In the genomic region with DNA sequence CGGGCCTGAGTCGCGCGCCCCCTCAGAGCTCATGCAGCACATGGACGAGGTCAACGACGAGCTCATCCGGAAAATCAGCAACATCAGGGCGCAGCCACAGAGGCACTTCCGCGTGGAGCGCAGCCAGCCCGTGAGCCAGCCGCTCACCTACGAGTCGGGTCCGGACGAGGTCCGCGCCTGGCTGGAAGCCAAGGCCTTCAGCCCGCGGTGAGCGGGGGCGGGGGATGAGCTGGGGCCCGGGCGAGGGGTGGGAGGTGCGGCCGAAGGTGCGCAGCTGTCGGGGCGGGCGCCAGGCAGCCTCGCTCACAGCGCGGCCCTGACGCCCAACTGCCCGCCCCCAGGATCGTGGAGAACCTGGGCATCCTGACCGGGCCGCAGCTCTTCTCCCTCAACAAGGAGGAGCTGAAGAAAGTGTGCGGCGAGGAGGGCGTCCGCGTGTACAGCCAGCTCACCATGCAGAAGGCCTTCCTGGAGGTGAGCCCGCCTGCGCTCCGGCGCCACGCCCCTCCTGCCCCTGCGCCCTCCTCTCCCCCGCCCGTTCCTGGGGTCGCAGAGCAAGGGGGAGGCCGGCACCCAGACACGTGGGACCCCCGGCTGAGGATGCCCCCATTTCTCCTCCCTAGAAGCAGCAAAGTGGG, we compare ENCODE assay signal across 6 cellular contexts. TPM values are rescaled to one million over a fixed set of nuclear protein-coding genes. Genes with fewer than 3 reads are reported as not detected.
DNase-seq lines count a peak whose midpoint lies in the region; ATAC-seq lines count a peak whose summit lies in the region.

No MANE protein-coding gene starts in this region.

- H3K36me3 Mint-ChIP-seq in activated T-cell treated with anti-CD3 and anti-CD28 coated beads, Interleukin-2, amount 50 U/mL, for 72 hours (ENCODE audit: insufficient read depth in 2 of 2): peaks cover 0 to 2% of the 10 kb centered on the region in 2 donors

- DNase-seq in NCI-H2081 (lab: John Stamatoyannopoulos, UW) (peak; percentile 70 to 79), NCI-H2081 treated with DMSO at 0.1 percent for 48 hours (lab: John Stamatoyannopoulos, UW) (no peak), kidney tubule cell (ENCODE audit: low spot score) (peak; percentile 84), COLO829 (ENCODE audit: low spot score) (no peak)
- peak; percentile 69 to 70 for DNase-seq in activated T-cell treated with anti-CD3 and anti-CD28 coated beads, Interleukin-2, amount 50 U/mL, for 72 hours

- peak; percentile 44 to 68 for ATAC-seq in activated T-cell treated with anti-CD3 and anti-CD28 coated beads, Interleukin-2, amount 50 U/mL, for 72 hours (replicated peaks in 1 of 2)
- ATAC-seq in GM19452 (IDR thresholded peaks at IDR 0.05; ENCODE audit: unreplicated experiment): no peak

- H3K27ac Mint-ChIP-seq in activated T-cell treated with anti-CD3 and anti-CD28 coated beads, Interleukin-2, amount 50 U/mL, for 72 hours: no peak overlapping the region

- H3K9me3 Mint-ChIP-seq in activated T-cell treated with anti-CD3 and anti-CD28 coated beads, Interleukin-2, amount 50 U/mL, for 72 hours: no peaks in the 10 kb centered on the region

- H3K4me3 Mint-ChIP-seq in activated T-cell treated with anti-CD3 and anti-CD28 coated beads, Interleukin-2, amount 50 U/mL, for 72 hours: peak overlapping the region; percentile 65 to 81

- peaks cover 9% of the 10 kb centered on the region for H3K27me3 Mint-ChIP-seq in activated T-cell treated with anti-CD3 and anti-CD28 coated beads, Interleukin-2, amount 50 U/mL, for 72 hours (ENCODE audit: low read depth)

- H3K4me1 Mint-ChIP-seq in activated T-cell treated with anti-CD3 and anti-CD28 coated beads, Interleukin-2, amount 50 U/mL, for 72 hours (ENCODE audit: low read depth): peaks cover 18% of the 10 kb centered on the region

RNA-seq across cellular contexts. Expression of a gene that starts 20.4 kb away (rescaled TPM):
- total RNA-seq in activated T-cell treated with anti-CD3 and anti-CD28 coated beads, Interleukin-2, amount 50 U/mL, for 72 hours: 10 to 100 TPM; 11.4 to 15.7 TPM

RNA-seq across cellular contexts. Expression of a gene that starts 20.9 kb away (rescaled TPM):
- total RNA-seq in activated T-cell treated with anti-CD3 and anti-CD28 coated beads, Interleukin-2, amount 50 U/mL, for 72 hours: 100 to 1,000 TPM; 152 to 155 TPM

RNA-seq across cellular contexts. Expression of a gene that starts 30.8 kb away (rescaled TPM):
- 10 to 100 TPM; 17.0 to 17.8 TPM for total RNA-seq in activated T-cell treated with anti-CD3 and anti-CD28 coated beads, Interleukin-2, amount 50 U/mL, for 72 hours

RNA-seq across cellular contexts. Expression of a gene that starts 31.4 kb away (rescaled TPM):
- total RNA-seq in activated T-cell treated with anti-CD3 and anti-CD28 coated beads, Interleukin-2, amount 50 U/mL, for 72 hours: 10 to 100 TPM; 40.5 to 66.1 TPM

RNA-seq across cellular contexts. Expression of a gene that starts 50.9 kb away (rescaled TPM):
- total RNA-seq in activated T-cell treated with anti-CD3 and anti-CD28 coated beads, Interleukin-2, amount 50 U/mL, for 72 hours: 10 to 100 TPM; 31.9 to 34.4 TPM

Comparison
In these comparisons a context has a peak if more than half of its experiments do, and no peak if none do; other contexts are left out.
1. DNase-seq: peak in NCI-H2081 (2 of 2), activated T-cell treated with anti-CD3 and anti-CD28 coated beads, Interleukin-2, amount 50 U/mL, for 72 hours (2 of 2) and kidney tubule cell (single experiment); none in NCI-H2081 treated with DMSO at 0.1 percent for 48 hours (single experiment) and COLO829 (single experiment).